In genomic region chr19:42286349-42287016, GRCh38 we compare ENCODE assay signal across 10 cellular contexts. TPM values are rescaled to one million over a fixed set of nuclear protein-coding genes. Genes with fewer than 3 reads are reported as not detected.
A peak's percentile ranks its signal among the peaks of the same experiment; 100 is the strongest.
DNase-seq lines count a peak whose midpoint lies in the region; ATAC-seq and TF ChIP-seq lines count a peak whose summit lies in the region.
"Had no signal": no experiment of that assay in that cellular context is flagged by ENCODE, and none has a peak within 500 bp of the region (broad histone marks: within the 10 kb centered on the region; RNA-seq: fewer than 3 reads in every experiment).

No MANE protein-coding gene starts in this region.

- peaks cover 54% of the 10 kb centered on the region for H3K36me3 Mint-ChIP-seq in activated T-cell treated with anti-CD3 and anti-CD28 coated beads, Interleukin-2, amount 50 U/mL, for 24 hours (ENCODE audit: low read depth)

- no peak overlapping the region for H3K9ac ChIP-seq in liver (ENCODE audit: low read depth in 1 of 2, low read length in 2 of 2)

- H3K27me3 Mint-ChIP-seq in activated T-cell treated with anti-CD3 and anti-CD28 coated beads, Interleukin-2, amount 50 U/mL, for 24 hours, result no peaks in the 10 kb centered on the region
- H3K27me3 Mint-ChIP-seq: stimulated activated naive CD8-positive, alpha-beta T cell treated with anti-CD3 and anti-CD28 coated beads, Interleukin-15, Interleukin-2, amounts not matched to agents 100 ng/mL and 50 ng/mL, for 24 hours had no signal

- intact Hi-C loops in ascending aorta (cut with DNase I), result no loop called here

- H3K4me3 Mint-ChIP-seq in activated T-cell treated with anti-CD3 and anti-CD28 coated beads, Interleukin-2, amount 50 U/mL, for 24 hours, result peak overlapping the region; percentile 86

- 33% methylated on average over 13 of the region's 13 CpGs for WGBS in liver
- WGBS in tibial nerve, 2 donors, result 15 to 20% methylated on average over 10 to 13 of the region's 13 CpGs

- H3K4me3 ChIP-seq in ascending aorta, result peak overlapping the region; percentile 85
- no peak overlapping the region for H3K4me3 ChIP-seq in liver (ENCODE audit: low read depth in 1 of 3, low read length in 3 of 3)
- peak overlapping the region in 1 of 4 donors; percentile 72 for H3K4me3 ChIP-seq in tibial nerve

- no peak for TF ChIP-seq EP300 in tibial nerve (IDR thresholded peaks at IDR 0.05)

- peaks cover 18% of the 10 kb centered on the region for H3K4me1 Mint-ChIP-seq in activated T-cell treated with anti-CD3 and anti-CD28 coated beads, Interleukin-2, amount 50 U/mL, for 24 hours (ENCODE audit: low read depth)

- TF ChIP-seq RAD21 in liver (IDR thresholded peaks at IDR 0.05), result no peak

- ATAC-seq in GM21825 (IDR thresholded peaks at IDR 0.05; ENCODE audit: unreplicated experiment), result no peak

- H3K9me3 Mint-ChIP-seq in activated T-cell treated with anti-CD3 and anti-CD28 coated beads, Interleukin-2, amount 50 U/mL, for 24 hours, result no peaks in the 10 kb centered on the region
- H3K9me3 Mint-ChIP-seq: stimulated activated naive CD8-positive, alpha-beta T cell treated with anti-CD3 and anti-CD28 coated beads, Interleukin-15, Interleukin-2, amounts not matched to agents 100 ng/mL and 50 ng/mL, for 24 hours had no signal

- H3K36me3 ChIP-seq in ascending aorta (peaks cover 45 to 47% of the 10 kb centered on the region in 2 donors), liver (ENCODE audit: control insufficient read depth in 4 of 4, insufficient read depth in 3 of 4, low read depth in 1 of 4, low read length in 3 of 4) (peaks cover 15 to 46% (median 27%) of the 10 kb centered on the region in 4 donors), tibial nerve (peaks cover 0 to 47% (median 26%) of the 10 kb centered on the region in 3 donors)

- peak overlapping the region; percentile 93 for H3K27ac Mint-ChIP-seq in activated T-cell treated with anti-CD3 and anti-CD28 coated beads, Interleukin-2, amount 50 U/mL, for 24 hours

- no peak for TF ChIP-seq CTCF in ascending aorta (IDR thresholded peaks at IDR 0.05)
- TF ChIP-seq CTCF in liver (IDR thresholded peaks at IDR 0.05; ENCODE audit: low read depth, low read length, missing input control), result no peak
- no peak for TF ChIP-seq CTCF in tibial nerve (IDR thresholded peaks at IDR 0.05)

- H3K9me3 ChIP-seq in ascending aorta (no peaks in the 10 kb centered on the region), liver (ENCODE audit: control insufficient read depth in 4 of 4, low read length in 3 of 4) (no peaks in the 10 kb centered on the region), tibial nerve (no peaks in the 10 kb centered on the region)

- H3K27me3 ChIP-seq in ascending aorta (no peaks in the 10 kb centered on the region), liver (ENCODE audit: control insufficient read depth in 4 of 4, insufficient read depth in 4 of 4, low read length in 3 of 4) (no peaks in the 10 kb centered on the region), tibial nerve (no peaks in the 10 kb centered on the region)

- peak in 1 of 2 donors; percentile 17 for TF ChIP-seq POLR2A in tibial nerve (IDR thresholded peaks at IDR 0.05)

- H3K27ac ChIP-seq in ascending aorta (peak overlapping the region; percentile 72 to 84), liver (ENCODE audit: low read depth in 1 of 2, low read length in 2 of 2) (peak overlapping the region; percentile 9 to 16), tibial nerve (peak overlapping the region; percentile 72 to 96 (median 92))

- peaks cover 33 to 44% of the 10 kb centered on the region in 2 donors for H3K4me1 ChIP-seq in ascending aorta
- H3K4me1 ChIP-seq in liver (ENCODE audit: control insufficient read depth in 4 of 4, insufficient read depth in 4 of 4, low read length in 3 of 4), result peaks cover 7 to 39% (median 27%) of the 10 kb centered on the region in 4 donors
- peaks cover 3 to 46% (median 40%) of the 10 kb centered on the region in 4 donors for H3K4me1 ChIP-seq in tibial nerve

- no peak for DNase-seq in activated T-cell treated with anti-CD3 and anti-CD28 coated beads, Interleukin-2, amount 50 U/mL, for 24 hours
- DNase-seq in activated T-cell treated with anti-CD3 and anti-CD28 coated beads, Interleukin-2, amount 50 U/mL, for 48 hours, result no peak
- DNase-seq in ascending aorta (ENCODE audit: low spot score in 2 of 2), result peak in 1 of 2 donors; percentile 80
- DNase-seq in tibial nerve (ENCODE audit: low spot score in 2 of 2), result no peak
- DNase-seq in middle frontal gyrus (ENCODE audit: extremely low spot score, low spot score), result no peak
- DNase-seq in NCI-H187 (lab: John Stamatoyannopoulos, UW), result no peak
- DNase-seq: T-helper 9 cell had no signal

TF ChIP-seq in liver, 16 proteins besides CTCF, POLR2A, EP300 and RAD21:
- TF ChIP-seq GABPA (IDR thresholded peaks at IDR 0.05 in 1 of 2, conservative IDR thresholded peaks at IDR 0.05 in 1 of 2) (no peak), HNF4A (conservative IDR thresholded peaks at IDR 0.05) (no peak), JUND (IDR thresholded peaks at IDR 0.05) (no peak), TAF1 (conservative IDR thresholded peaks at IDR 0.05) (no peak), MAX (IDR thresholded peaks at IDR 0.05) (no peak), HNF4G (IDR thresholded peaks at IDR 0.05) (no peak), ATF3 (IDR thresholded peaks at IDR 0.05) (no peak), EGR1 (IDR thresholded peaks at IDR 0.05; ENCODE audit: low read depth in 2 of 2) (no peak), FOXA2 (IDR thresholded peaks at IDR 0.05) (no peak), REST (IDR thresholded peaks at IDR 0.05) (no peak), NR2F2 (IDR thresholded peaks at IDR 0.05) (no peak), SP1 (IDR thresholded peaks at IDR 0.05) (no peak), FOXA1 (IDR thresholded peaks at IDR 0.05) (no peak), YY1 (IDR thresholded peaks at IDR 0.05) (no peak), RXRA (IDR thresholded peaks at IDR 0.05) (no peak), ZBTB33 (IDR thresholded peaks at IDR 0.05) (no peak)

RNA-seq across cellular contexts. Expression of gene PRR19, which starts 15.4 kb away (rescaled TPM):
- total RNA-seq in ascending aorta, result not detected
- under 1 TPM in 1 of 2 donors, not detected in 1; 0.42 TPM for total RNA-seq in liver
- polyA plus RNA-seq in liver, result under 1 TPM; 0.27 to 0.43 TPM
- total RNA-seq in tibial nerve, result under 1 TPM in 2 of 4 donors, not detected in 2; 0.30 to 0.44 TPM

RNA-seq across cellular contexts. Expression of gene PAFAH1B3, which starts 15.9 kb away (rescaled TPM):
- total RNA-seq in ascending aorta (88.9 TPM), liver (10 to 100 TPM in 1 of 2 donors, 1 to 10 TPM in 1; 2.7 to 35.8 TPM), tibial nerve (1 to 10 TPM; 3.8 to 9.0 (median 8.1) TPM)
- polyA plus RNA-seq in liver, result 1 to 10 TPM; 6.4 to 6.7 TPM

RNA-seq across cellular contexts. Expression of gene CIC, which starts 17.4 kb away (rescaled TPM):
- total RNA-seq in ascending aorta (247 TPM), liver (10 to 100 TPM; 14.1 to 21.3 TPM), tibial nerve (10 to 100 TPM; 27.0 to 74.1 (median 41.3) TPM)
- polyA plus RNA-seq in liver, result 10 to 100 TPM in 1 of 2 donors, 1 to 10 TPM in 1; 5.6 to 20.4 TPM

RNA-seq across cellular contexts. Expression of gene TMEM145, which starts 26.6 kb away (rescaled TPM):
- total RNA-seq in ascending aorta, result not detected
- under 1 TPM in 1 of 2 donors, not detected in 1; 0.08 TPM for total RNA-seq in liver
- under 1 TPM in 1 of 2 donors, not detected in 1; 0.02 TPM for polyA plus RNA-seq in liver
- under 1 TPM in 1 of 4 donors, not detected in 3; 0.20 TPM for total RNA-seq in tibial nerve

RNA-seq across cellular contexts. Expression of gene ERF, which starts 31.6 kb away (rescaled TPM):
- total RNA-seq in ascending aorta, result 51.6 TPM
- 10 to 100 TPM in 1 of 2 donors, 1 to 10 TPM in 1; 8.7 to 17.1 TPM for total RNA-seq in liver
- polyA plus RNA-seq in liver, result 10 to 100 TPM; 10.4 to 21.0 TPM
- total RNA-seq in tibial nerve, result 10 to 100 TPM; 30.4 to 42.6 (median 35.1) TPM

Comparison
In these comparisons a context has a peak if more than half of its experiments do, and no peak if none do; other contexts are left out.
1. H3K27ac ChIP-seq: peak in every context shown above with its lines; median percentile 92 in tibial nerve; 78 in ascending aorta; 12 in liver.
2. H3K4me3 ChIP-seq: peak in ascending aorta (2 of 2); none in liver (0 of 3).